Comparison of ENCODE assay signal across 21 cellular contexts in the genomic region with DNA sequence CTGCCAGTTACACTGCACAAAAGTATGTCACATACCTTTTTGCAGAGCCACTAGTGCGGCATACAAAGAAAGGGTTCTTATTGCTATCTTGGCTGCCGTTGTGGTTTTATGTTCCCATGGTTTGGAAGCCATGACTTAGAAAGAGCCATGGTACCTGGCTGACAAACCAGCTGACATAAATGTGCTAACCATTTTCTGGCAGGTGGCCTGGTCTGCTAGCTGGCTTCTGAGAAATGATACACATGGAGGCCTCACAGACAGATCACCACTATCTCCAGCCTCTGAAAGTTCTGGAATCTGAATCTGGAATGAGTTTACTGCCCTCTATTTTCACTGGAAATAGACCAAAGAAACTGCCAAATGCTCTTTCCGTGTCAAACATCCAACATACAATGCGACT.
"Had no signal": no experiment of that assay in that cellular context is flagged by ENCODE, and none has a peak within 500 bp of the region (broad histone marks: within the 10 kb centered on the region; RNA-seq: fewer than 3 reads in every experiment).

No MANE protein-coding gene starts in this region.

- H3K4me3 Mint-ChIP-seq: activated CD4-positive, alpha-beta memory T cell treated with anti-CD3 and anti-CD28 coated beads for 36 hours; activated CD4-positive, alpha-beta T cell treated with anti-CD3 and anti-CD28 coated beads for 36 hours; activated naive CD8-positive, alpha-beta T cell; dendritic cell treated with granulocyte-macrophage colony-stimulating factor and Interleukin-4, amounts not matched to agents 40 ng/mL and 50 ng/mL, for 4 days; memory B cell; naive thymus-derived CD8-positive, alpha-beta T cell; stimulated activated memory B cell treated with anti-CD40 and anti-IgM and Interleukin-4, amounts not matched to agents 10 μg/mL and 1 μg/mL and 100 μg/mL, for 72 hours had no signal

- H3K36me3 Mint-ChIP-seq: activated CD4-positive, alpha-beta memory T cell treated with anti-CD3 and anti-CD28 coated beads for 36 hours; activated naive CD8-positive, alpha-beta T cell; memory B cell; naive thymus-derived CD8-positive, alpha-beta T cell; stimulated activated memory B cell treated with anti-CD40 and anti-IgM and Interleukin-4, amounts not matched to agents 10 μg/mL and 1 μg/mL and 100 μg/mL, for 72 hours had no signal

- H3K27ac Mint-ChIP-seq: activated CD4-positive, alpha-beta memory T cell treated with anti-CD3 and anti-CD28 coated beads for 36 hours; activated CD4-positive, alpha-beta T cell treated with anti-CD3 and anti-CD28 coated beads for 36 hours; activated naive CD8-positive, alpha-beta T cell; dendritic cell treated with granulocyte-macrophage colony-stimulating factor and Interleukin-4, amounts not matched to agents 40 ng/mL and 50 ng/mL, for 4 days; memory B cell; naive thymus-derived CD8-positive, alpha-beta T cell; stimulated activated memory B cell treated with anti-CD40 and anti-IgM and Interleukin-4, amounts not matched to agents 10 μg/mL and 1 μg/mL and 100 μg/mL, for 72 hours had no signal

- H3K9me3 ChIP-seq: left lung, ovary, sigmoid colon, spleen, thoracic aorta, upper lobe of right lung had no signal

- H3K4me3 ChIP-seq: left lung, ovary, sigmoid colon, spleen, thoracic aorta, upper lobe of right lung had no signal

- H3K27ac ChIP-seq: left lung, ovary, sigmoid colon, spleen, thoracic aorta, upper lobe of right lung had no signal

- H3K36me3 ChIP-seq: left lung, ovary, sigmoid colon, spleen, thoracic aorta, upper lobe of right lung had no signal

- DNase-seq: activated CD4-positive, alpha-beta memory T cell treated with anti-CD3 and anti-CD28 coated beads for 36 hours; activated CD4-positive, alpha-beta T cell treated with anti-CD3 and anti-CD28 coated beads for 36 hours; activated T-cell treated with anti-CD3 and anti-CD28 coated beads for 4 hours; amygdala; cerebellar nuclear complex; effector CD8-positive, alpha-beta T cell; foreskin melanocyte; left lung; naive thymus-derived CD8-positive, alpha-beta T cell; ovary; sigmoid colon; spleen; stimulated activated CD4-positive, alpha-beta T cell treated with anti-CD3 and anti-CD28 coated beads, Interleukin-4, amount 100 ng/mL, for 4 hours; SW 1271; upper lobe of right lung had no signal

- H3K4me1 ChIP-seq: spleen had no signal

- H3K4me1 Mint-ChIP-seq: activated CD4-positive, alpha-beta T cell treated with anti-CD3 and anti-CD28 coated beads for 36 hours; memory B cell; stimulated activated memory B cell treated with anti-CD40 and anti-IgM and Interleukin-4, amounts not matched to agents 10 μg/mL and 1 μg/mL and 100 μg/mL, for 72 hours had no signal

- H3K9me3 Mint-ChIP-seq: activated CD4-positive, alpha-beta memory T cell treated with anti-CD3 and anti-CD28 coated beads for 36 hours; dendritic cell treated with granulocyte-macrophage colony-stimulating factor and Interleukin-4, amounts not matched to agents 40 ng/mL and 50 ng/mL, for 4 days; stimulated activated memory B cell treated with anti-CD40 and anti-IgM and Interleukin-4, amounts not matched to agents 10 μg/mL and 1 μg/mL and 100 μg/mL, for 72 hours had no signal

- ATAC-seq: activated CD4-positive, alpha-beta T cell treated with anti-CD3 and anti-CD28 coated beads for 36 hours; esophagus mucosa; left lung; naive thymus-derived CD8-positive, alpha-beta T cell; stimulated activated memory B cell treated with anti-CD40 and anti-IgM and Interleukin-4, amounts not matched to agents 10 μg/mL and 1 μg/mL and 100 μg/mL, for 72 hours; upper lobe of right lung had no signal

- H3K27me3 Mint-ChIP-seq: activated CD4-positive, alpha-beta memory T cell treated with anti-CD3 and anti-CD28 coated beads for 36 hours; activated CD4-positive, alpha-beta T cell treated with anti-CD3 and anti-CD28 coated beads for 36 hours; activated naive CD8-positive, alpha-beta T cell; dendritic cell treated with granulocyte-macrophage colony-stimulating factor and Interleukin-4, amounts not matched to agents 40 ng/mL and 50 ng/mL, for 4 days; memory B cell had no signal

- H3K27me3 ChIP-seq: left lung, ovary, sigmoid colon, spleen, upper lobe of right lung had no signal
